ENCODE assay signal across 8 cellular contexts in genomic region chr16:20674684-20675487, GRCh38. TPM values are rescaled to one million over a fixed set of nuclear protein-coding genes. Genes with fewer than 3 reads are reported as not detected.
A peak's percentile ranks its signal among the peaks of the same experiment; 100 is the strongest.
DNase-seq lines count a peak whose midpoint lies in the region; ATAC-seq lines count a peak whose summit lies in the region.
"Had no signal": no experiment of that assay in that cellular context is flagged by ENCODE, and none has a peak within 500 bp of the region (broad histone marks: within the 10 kb centered on the region; RNA-seq: fewer than 3 reads in every experiment).

No MANE protein-coding gene starts in this region.

- WGBS in HUES64 = 68% methylated on average over 19 of the region's 19 CpGs

- peak overlapping the region; percentile 66 to 86 for H3K4me3 Mint-ChIP-seq in activated T-cell treated with anti-CD3 and anti-CD28 coated beads, Interleukin-2, amount 50 U/mL, for 72 hours
- peak overlapping the region; percentile 37 for H3K4me3 Mint-ChIP-seq in stimulated activated effector memory CD8-positive, alpha-beta T cell treated with anti-CD3 and anti-CD28 coated beads, Interleukin-12 subunit alpha, Interleukin-12 subunit beta, amount 100 ng/mL, for 72 hours

- H3K4me3 ChIP-seq in HUES64 (ENCODE audit: low read length) (peak overlapping the region; percentile 43; the same call in 1 of the 2 replicates), iPS-18a (ENCODE audit: low read length) (peak overlapping the region; percentile 55)

- H3K4me1 Mint-ChIP-seq in activated T-cell treated with anti-CD3 and anti-CD28 coated beads, Interleukin-2, amount 50 U/mL, for 72 hours (ENCODE audit: low read depth) = peaks cover 36% of the 10 kb centered on the region
- peaks cover 25% of the 10 kb centered on the region for H3K4me1 Mint-ChIP-seq in stimulated activated effector memory CD8-positive, alpha-beta T cell treated with anti-CD3 and anti-CD28 coated beads, Interleukin-12 subunit alpha, Interleukin-12 subunit beta, amount 100 ng/mL, for 72 hours

- no peaks in the 10 kb centered on the region for H3K27me3 Mint-ChIP-seq in activated T-cell treated with anti-CD3 and anti-CD28 coated beads, Interleukin-2, amount 50 U/mL, for 72 hours (ENCODE audit: low read depth)

- no peaks in the 10 kb centered on the region for H3K9me3 Mint-ChIP-seq in activated T-cell treated with anti-CD3 and anti-CD28 coated beads, Interleukin-2, amount 50 U/mL, for 72 hours
- no peaks in the 10 kb centered on the region for H3K9me3 Mint-ChIP-seq in stimulated activated effector memory CD8-positive, alpha-beta T cell treated with anti-CD3 and anti-CD28 coated beads, Interleukin-12 subunit alpha, Interleukin-12 subunit beta, amount 100 ng/mL, for 72 hours

- H3K9me3 ChIP-seq in HUES64 (ENCODE audit: insufficient read depth, low read depth, low read length) (no peaks in the 10 kb centered on the region), iPS-18a (ENCODE audit: control insufficient read depth, low read depth, low read length) (no peaks in the 10 kb centered on the region)

- H3K27ac Mint-ChIP-seq in activated T-cell treated with anti-CD3 and anti-CD28 coated beads, Interleukin-2, amount 50 U/mL, for 72 hours = no peak overlapping the region
- H3K27ac Mint-ChIP-seq in stimulated activated effector memory CD8-positive, alpha-beta T cell treated with anti-CD3 and anti-CD28 coated beads, Interleukin-12 subunit alpha, Interleukin-12 subunit beta, amount 100 ng/mL, for 72 hours = peak overlapping the region; percentile 64

- H3K27ac ChIP-seq in HUES64 (ENCODE audit: low read depth, low read length) (peak overlapping the region; percentile 87; the same call in 1 of the 2 replicates), iPS-18a (ENCODE audit: low read length) (no peak overlapping the region)

- no peaks in the 10 kb centered on the region for H3K36me3 Mint-ChIP-seq in activated T-cell treated with anti-CD3 and anti-CD28 coated beads, Interleukin-2, amount 50 U/mL, for 72 hours (ENCODE audit: insufficient read depth in 2 of 2)
- no peaks in the 10 kb centered on the region for H3K36me3 Mint-ChIP-seq in stimulated activated effector memory CD8-positive, alpha-beta T cell treated with anti-CD3 and anti-CD28 coated beads, Interleukin-12 subunit alpha, Interleukin-12 subunit beta, amount 100 ng/mL, for 72 hours

- peaks cover 15% of the 10 kb centered on the region for H3K27me3 ChIP-seq in HUES64 (ENCODE audit: insufficient read depth, low read length)
- H3K27me3 ChIP-seq in iPS-18a (ENCODE audit: control insufficient read depth, insufficient read depth, low read length) = peaks cover 9% of the 10 kb centered on the region

- peak overlapping the region; percentile 62 for H3K9ac ChIP-seq in HUES64 (ENCODE audit: low read depth, low read length)
- peak overlapping the region; percentile 66 for H3K9ac ChIP-seq in iPS-18a (ENCODE audit: low read length)

- H3K36me3 ChIP-seq in HUES64 (ENCODE audit: insufficient read depth, low read length) (no peaks in the 10 kb centered on the region), iPS-18a (ENCODE audit: control insufficient read depth, low read depth, low read length) (no peaks in the 10 kb centered on the region)

- intact Hi-C loops in posterior cingulate gyrus (cut with DNase I) = no loop called here

- DNase-seq in activated T-cell treated with anti-CD3 and anti-CD28 coated beads, Interleukin-2, amount 50 U/mL, for 72 hours = no peak
- no peak for DNase-seq in stimulated activated effector memory CD8-positive, alpha-beta T cell treated with anti-CD3 and anti-CD28 coated beads, Interleukin-12 subunit alpha, Interleukin-12 subunit beta, amount 100 ng/mL, for 72 hours (ENCODE audit: low spot score in 2 of 2)
- DNase-seq in posterior cingulate gyrus (no peak), inferior parietal cortex (ENCODE audit: extremely low spot score) (no peak)
- DNase-seq: anterior cingulate cortex had no signal

- ATAC-seq in activated T-cell treated with anti-CD3 and anti-CD28 coated beads, Interleukin-2, amount 50 U/mL, for 72 hours (replicated peaks in 1 of 2) = peak in 1 of 2 donors; percentile 9
- ATAC-seq in stimulated activated effector memory CD8-positive, alpha-beta T cell treated with anti-CD3 and anti-CD28 coated beads, Interleukin-12 subunit alpha, Interleukin-12 subunit beta, amount 100 ng/mL, for 72 hours = peak; percentile 21
- ATAC-seq in GM18517 (IDR thresholded peaks at IDR 0.05; ENCODE audit: unreplicated experiment) = no peak

- H3K4me1 ChIP-seq in HUES64 (ENCODE audit: insufficient read depth, low read length) (peaks cover 37% of the 10 kb centered on the region), iPS-18a (ENCODE audit: control insufficient read depth, low read depth, low read length) (peaks cover 36% of the 10 kb centered on the region)

RNA-seq across cellular contexts. Expression of gene ACSM1, which starts 22.6 kb away (rescaled TPM):
- not detected for polyA plus RNA-seq in HUES64 (2013, experiment 1 of 2)
- not detected for polyA plus RNA-seq in HUES64 (2013, experiment 2 of 2)
- total RNA-seq in activated T-cell treated with anti-CD3 and anti-CD28 coated beads, Interleukin-2, amount 50 U/mL, for 72 hours = under 1 TPM; 0.36 to 0.49 TPM
